In the genomic region with DNA sequence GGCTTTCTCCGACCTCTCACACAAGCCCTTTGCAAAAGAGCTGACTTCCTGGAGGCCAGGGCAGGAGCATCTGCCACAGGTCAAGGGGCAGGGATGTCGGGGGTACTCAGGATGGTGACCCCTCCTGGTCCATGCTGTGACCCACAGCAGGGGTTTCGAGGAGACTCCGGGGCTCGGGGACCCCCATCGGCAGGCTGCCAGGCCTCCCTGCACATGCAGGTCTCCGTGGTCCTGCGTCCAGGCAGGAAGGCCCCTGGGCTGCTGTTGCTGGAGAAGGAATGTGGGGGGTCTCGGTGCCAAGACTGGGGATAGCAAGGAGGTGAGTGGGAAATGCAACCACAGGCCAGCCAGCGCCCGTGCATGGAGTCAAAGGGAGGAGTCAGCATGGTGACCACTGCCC, we compare ENCODE assay signal across 15 cellular contexts. TPM values are rescaled to one million over a fixed set of nuclear protein-coding genes. Genes with fewer than 3 reads are reported as not detected.
DNase-seq lines count a peak whose midpoint lies in the region; ATAC-seq, FAIRE-seq and TF ChIP-seq lines count a peak whose summit lies in the region.
"Had no signal": no experiment of that assay in that cellular context is flagged by ENCODE, and none has a peak within 500 bp of the region (broad histone marks: within the 10 kb centered on the region; RNA-seq: fewer than 3 reads in every experiment).

No MANE protein-coding gene starts in this region.

- no peaks in the 10 kb centered on the region for H3K9me3 ChIP-seq in BLaER1
- H3K9me3 ChIP-seq in BLaER1 treated with 17β-estradiol and CSF1 and Interleukin-3, amounts not matched to agents 10 nM and 100 nM (replicated peaks in 1 of 11), result no peaks in the 10 kb centered on the region
- H3K9me3 ChIP-seq in K562 (replicated peaks; ENCODE audit: control insufficient read depth, insufficient read depth, low read depth, low read length), result no peaks in the 10 kb centered on the region
- no peaks in the 10 kb centered on the region for H3K9me3 ChIP-seq in psoas muscle
- H3K9me3 ChIP-seq: A549, BE2C, Caco-2 had no signal

- H3K4me1 ChIP-seq in BLaER1 (peaks cover 54% of the 10 kb centered on the region), K562 (replicated peaks in 1 of 2; ENCODE audit: control insufficient read depth in 2 of 2, insufficient read depth in 2 of 2, low read length in 2 of 2) (peaks cover 2 to 9% of the 10 kb centered on the region in 2 experiments; a peak in 3 of 5 replicates), psoas muscle (peaks cover 59% of the 10 kb centered on the region)
- H3K4me1 ChIP-seq in BLaER1 treated with 17β-estradiol and CSF1 and Interleukin-3, amounts not matched to agents 10 nM and 100 nM, result peaks cover 21 to 51% (median 40%) of the 10 kb centered on the region in 10 experiments; a peak in 19 of 20 replicates
- H3K4me1 ChIP-seq: A549, BE2C had no signal

- no peak overlapping the region for H3K4me3 Mint-ChIP-seq in nephron progenitor cell
- H3K4me3 Mint-ChIP-seq: CD8-positive, alpha-beta memory T cell had no signal

- no peaks in the 10 kb centered on the region for H3K36me3 ChIP-seq in BLaER1
- peaks cover 0 to 5% (median 0%) of the 10 kb centered on the region in 11 experiments; a peak in 1 of 22 replicates for H3K36me3 ChIP-seq in BLaER1 treated with 17β-estradiol and CSF1 and Interleukin-3, amounts not matched to agents 10 nM and 100 nM
- no peaks in the 10 kb centered on the region for H3K36me3 ChIP-seq in K562 (ENCODE audit: control insufficient read depth, insufficient read depth, low read length)
- peaks cover 0 to 20% of the 10 kb centered on the region in 2 donors for H3K36me3 ChIP-seq in psoas muscle (ENCODE audit: insufficient read depth in 1 of 2, low read depth in 1 of 2)
- H3K36me3 ChIP-seq: BE2C had no signal

- H3K36me3 Mint-ChIP-seq in nephron progenitor cell (ENCODE audit: low read depth), result no peaks in the 10 kb centered on the region

- TF ChIP-seq CTCF in K562 (IDR thresholded peaks at IDR 0.05 in 2 of 3, conservative IDR thresholded peaks at IDR 0.05 in 1 of 3; ENCODE audit: insufficient read depth in 2 of 3, low read depth in 1 of 3, low read length in 3 of 3) (no peak), psoas muscle (IDR thresholded peaks at IDR 0.05) (no peak), nephron progenitor cell (IDR thresholded peaks at IDR 0.05) (no peak)

- peak overlapping the region; percentile 71 for H3K4me2 ChIP-seq in BLaER1
- peak overlapping the region; percentile 17 to 69 (median 49); a peak in 19 of 22 replicates for H3K4me2 ChIP-seq in BLaER1 treated with 17β-estradiol and CSF1 and Interleukin-3, amounts not matched to agents 10 nM and 100 nM
- no peak overlapping the region for H3K4me2 ChIP-seq in K562 (ENCODE audit: insufficient read depth, low read length)
- H3K4me2 ChIP-seq: A549 had no signal

- H3K27me3 ChIP-seq in BLaER1, result no peaks in the 10 kb centered on the region
- H3K27me3 ChIP-seq in BLaER1 treated with 17β-estradiol and CSF1 and Interleukin-3, amounts not matched to agents 10 nM and 100 nM, result no peaks in the 10 kb centered on the region
- no peaks in the 10 kb centered on the region for H3K27me3 ChIP-seq in K562 (ENCODE audit: control insufficient read depth in 2 of 2, insufficient read depth in 2 of 2, low read length in 2 of 2)
- no peaks in the 10 kb centered on the region for H3K27me3 ChIP-seq in psoas muscle (ENCODE audit: insufficient read depth in 3 of 3, low read length in 2 of 3)
- H3K27me3 ChIP-seq: BE2C had no signal

- H3K27me3 Mint-ChIP-seq in nephron progenitor cell (ENCODE audit: low read depth, poor library complexity), result no peaks in the 10 kb centered on the region

- peaks cover 28% of the 10 kb centered on the region for H4K20me1 ChIP-seq in BLaER1
- peaks cover 0 to 55% (median 11%) of the 10 kb centered on the region in 11 experiments; a peak in 12 of 22 replicates for H4K20me1 ChIP-seq in BLaER1 treated with 17β-estradiol and CSF1 and Interleukin-3, amounts not matched to agents 10 nM and 100 nM
- H4K20me1 ChIP-seq in K562 (replicated peaks; ENCODE audit: control insufficient read depth, insufficient read depth, low read length), result no peaks in the 10 kb centered on the region

- WGBS in K562 (ENCODE audit: insufficient coverage, low coverage, missing lambda C conversion rate), result 100% methylated on average over 1 of the region's 11 CpGs
- WGBS in psoas muscle, 3 donors, result 68 to 77% (median 68%) methylated on average over 11 of the region's 11 CpGs

- ATAC-seq in K562, result no peak
- ATAC-seq in psoas muscle, result no peak
- ATAC-seq in GM19324 (IDR thresholded peaks at IDR 0.05; ENCODE audit: low FRiP score, unreplicated experiment), result no peak
- ATAC-seq in GM21619 (IDR thresholded peaks at IDR 0.05; ENCODE audit: unreplicated experiment), result no peak

- no peak overlapping the region for H3K27ac ChIP-seq in BLaER1
- peak overlapping the region in 1 of 11 experiments; percentile 18; a peak in 1 of 22 replicates for H3K27ac ChIP-seq in BLaER1 treated with 17β-estradiol and CSF1 and Interleukin-3, amounts not matched to agents 10 nM and 100 nM
- H3K27ac ChIP-seq in K562 (ENCODE audit: extremely low read depth, low read depth, low read length), result no peak overlapping the region
- H3K27ac ChIP-seq in psoas muscle, result peak overlapping the region; percentile 94
- H3K27ac ChIP-seq: A549, GM23248 had no signal

- no peak overlapping the region for H3K27ac Mint-ChIP-seq in nephron progenitor cell
- H3K27ac Mint-ChIP-seq: CD8-positive, alpha-beta memory T cell had no signal

- DNase-seq in K562 (ENCODE audit: extremely low read depth in 1 of 4, low spot score in 3 of 4) (no peak), psoas muscle (peak in 1 of 2 donors; percentile 57), nephron progenitor cell (no peak)
- DNase-seq: BE2C; CD8-positive, alpha-beta memory T cell; DND-41; GDM1; H7 had no signal

- peaks cover 4% of the 10 kb centered on the region for H3K9me1 ChIP-seq in K562 (ENCODE audit: control insufficient read depth, insufficient read depth, low read length)

- BruUV-seq in K562 (replicated peaks; lab: Mats Ljungman, UMichigan), result no TSS peak

- FAIRE-seq in K562 (lab: Jason Lieb, UNC), result no peak
- FAIRE-seq: A549 had no signal

- H3K9ac ChIP-seq in BLaER1 (no peak overlapping the region; the same call in 1 of the 2 replicates), K562 (ENCODE audit: insufficient read depth in 1 of 2, low read depth in 2 of 2, low read length in 2 of 2) (no peak overlapping the region)
- H3K9ac ChIP-seq in BLaER1 treated with 17β-estradiol and CSF1 and Interleukin-3, amounts not matched to agents 10 nM and 100 nM, result peak overlapping the region in 5 of 11 experiments; percentile 9 to 47 (median 16); a peak in 4 of 22 replicates
- H3K9ac ChIP-seq: GM23248 had no signal

- no peak overlapping the region for H2AFZ ChIP-seq in K562 (ENCODE audit: low read depth, low read length)
- H2AFZ ChIP-seq: GM23248 had no signal

- no peak for TF ChIP-seq EP300 in K562 (IDR thresholded peaks at IDR 0.05; ENCODE audit: low read length)

- in situ Hi-C loops in K562 (cut with MboI), result no loop called here

- CTCF ChIA-PET in K562 (lab: Yijun Ruan, JAX; ENCODE audit: low intra/inter-chr PET ratio), result no interaction called here

- H3K79me2 ChIP-seq in K562 (ENCODE audit: control insufficient read depth, insufficient read depth, low read length), result no peaks in the 10 kb centered on the region

- intact Hi-C loops in K562 (cut with micrococcal nuclease), result no loop called here
- intact Hi-C loops in psoas muscle (cut with DNase I), result no loop called here

- H3K4me1 Mint-ChIP-seq in nephron progenitor cell, result peaks cover 47% of the 10 kb centered on the region

- H3K4me3 ChIP-seq in BLaER1, result no peak overlapping the region
- H3K4me3 ChIP-seq in BLaER1 treated with 17β-estradiol and CSF1 and Interleukin-3, amounts not matched to agents 10 nM and 100 nM, result no peak overlapping the region
- H3K4me3 ChIP-seq in K562, result no peak overlapping the region
- no peak overlapping the region for H3K4me3 ChIP-seq in psoas muscle
- H3K4me3 ChIP-seq: A549, GM23248 had no signal

- no peaks in the 10 kb centered on the region for H3K9me3 Mint-ChIP-seq in nephron progenitor cell
- H3K9me3 Mint-ChIP-seq: CD8-positive, alpha-beta memory T cell had no signal

- no peak for TF ChIP-seq POLR2A in K562 (conservative IDR thresholded peaks at IDR 0.05)

- POLR2A ChIA-PET in K562 (lab: Yijun Ruan, JAX), result no interaction called here

- no peak for TF ChIP-seq RAD21 in K562 (CRISPR knock-in tag; conservative IDR thresholded peaks at IDR 0.05 in 1 of 2, IDR thresholded peaks at IDR 0.05 in 1 of 2)

RNA-seq across cellular contexts. Expression of a gene that starts 11.6 kb away (rescaled TPM):
- total RNA-seq in K562 (2011; cell fraction: chromatin; rRNA removed; ENCODE audit: low replicate concordance), result 1.9 and 6.9 TPM in 2 replicates
- 5.3 and 5.5 TPM in 2 replicates for total RNA-seq in K562 (2011; cell fraction: nucleolus; rRNA removed)
- total RNA-seq in K562 (2011; cell fraction: nucleoplasm; rRNA removed), result 3.2 and 3.4 TPM in 2 replicates
- total RNA-seq in K562 (2014; rRNA removed) (2.3 and 2.9 TPM in 2 replicates), K562 (2014; rRNA removed; fragmentation: Illumina TruSeq; extraction: Trizol) (0.55 and 0.61 TPM in 2 replicates), K562 (2015; rRNA removed; fragmentation: Illumina TruSeq; extraction: Trizol) (0.65 and 0.72 TPM in 2 replicates), K562 (2021) (5.4 TPM in 2 replicates), psoas muscle (10 to 100 TPM; 21.6 to 48.0 (median 24.5) TPM)
- polyA plus RNA-seq in K562 (2011; rRNA removed) (1.6 and 2.3 TPM in 2 replicates), K562 (2014; fragmentation: Illumina TruSeq; extraction: Trizol) (3.7 and 4.5 TPM in 2 replicates), K562 (2014; fragmentation: Nextera tagmentation; extraction: Ambion mirVana) (under 1 TPM; 0.24 to 0.52 TPM), K562 (2014; rRNA removed) (3.7 and 4.2 TPM in 2 replicates), psoas muscle (10 to 100 TPM in 2 of 3 donors, 1 to 10 TPM in 1; 4.7 to 15.1 (median 10.5) TPM)
- 3.1 and 4.2 TPM in 2 replicates for polyA plus RNA-seq in K562 (2011; cell fraction: cytosol; rRNA removed)
- 1.5 and 2.5 TPM in 2 replicates for polyA plus RNA-seq in K562 (2011; cell fraction: nucleus; rRNA removed)
- 2.5 and 8.0 TPM in 2 replicates for polyA plus RNA-seq in K562 (2012)
- polyA minus RNA-seq in K562 (2011; rRNA and poly(A)+ RNA removed), result 0.90 and 1.3 TPM in 2 replicates
- 1.9 and 3.1 TPM in 2 replicates for polyA minus RNA-seq in K562 (2011; cell fraction: cytosol; rRNA and poly(A)+ RNA removed)
- 2.3 and 2.9 TPM in 2 replicates for polyA minus RNA-seq in K562 (2011; cell fraction: nucleus; rRNA and poly(A)+ RNA removed)

RNA-seq across cellular contexts. Expression of a gene that starts 27.6 kb away (rescaled TPM):
- total RNA-seq in K562 (2011; cell fraction: chromatin; rRNA removed; ENCODE audit: low replicate concordance), result 22.4 and 35.6 TPM in 2 replicates
- 30.8 and 34.7 TPM in 2 replicates for total RNA-seq in K562 (2011; cell fraction: nucleolus; rRNA removed)
- total RNA-seq in K562 (2011; cell fraction: nucleoplasm; rRNA removed), result 28.2 and 29.8 TPM in 2 replicates
- total RNA-seq in K562 (2014; rRNA removed), result 27.5 and 35.4 TPM in 2 replicates
- 9.4 and 12.0 TPM in 2 replicates for total RNA-seq in K562 (2014; rRNA removed; fragmentation: Illumina TruSeq; extraction: Trizol)
- total RNA-seq in K562 (2015; rRNA removed; fragmentation: Illumina TruSeq; extraction: Trizol), result 17.8 and 18.7 TPM in 2 replicates
- 28.3 and 30.0 TPM in 2 replicates for total RNA-seq in K562 (2021)
- 32.2 and 37.5 TPM in 2 replicates for polyA plus RNA-seq in K562 (2011; rRNA removed)
- 53.5 and 101 TPM in 2 replicates for polyA plus RNA-seq in K562 (2011; cell fraction: cytosol; rRNA removed)
- polyA plus RNA-seq in K562 (2011; cell fraction: nucleus; rRNA removed), result 22.5 and 25.5 TPM in 2 replicates
- polyA plus RNA-seq in K562 (2012), result 17.5 and 27.9 TPM in 2 replicates
- polyA plus RNA-seq in K562 (2014; fragmentation: Illumina TruSeq; extraction: Trizol), result 33.4 and 35.1 TPM in 2 replicates
- 10 to 100 TPM; 17.4 to 31.9 TPM for polyA plus RNA-seq in K562 (2014; fragmentation: Nextera tagmentation; extraction: Ambion mirVana)
- 40.7 and 41.5 TPM in 2 replicates for polyA plus RNA-seq in K562 (2014; rRNA removed)
- 16.0 and 21.8 TPM in 2 replicates for polyA minus RNA-seq in K562 (2011; rRNA and poly(A)+ RNA removed)
- polyA minus RNA-seq in K562 (2011; cell fraction: cytosol; rRNA and poly(A)+ RNA removed), result 13.1 and 16.8 TPM in 2 replicates
- 11.2 and 18.2 TPM in 2 replicates for polyA minus RNA-seq in K562 (2011; cell fraction: nucleus; rRNA and poly(A)+ RNA removed)
- 10 to 100 TPM; 52.9 to 78.4 (median 58.6) TPM for total RNA-seq in psoas muscle
- 100 to 1,000 TPM in 2 of 3 donors, 10 to 100 TPM in 1; 89.6 to 159 (median 109) TPM for polyA plus RNA-seq in psoas muscle

RNA-seq across cellular contexts. Expression of a gene that starts 42.9 kb away (rescaled TPM):
- 5.2 and 14.1 TPM in 2 replicates for total RNA-seq in K562 (2011; cell fraction: chromatin; rRNA removed; ENCODE audit: low replicate concordance)
- 6.8 and 9.3 TPM in 2 replicates for total RNA-seq in K562 (2011; cell fraction: nucleolus; rRNA removed)
- 7.1 and 7.6 TPM in 2 replicates for total RNA-seq in K562 (2011; cell fraction: nucleoplasm; rRNA removed)
- 4.4 and 5.9 TPM in 2 replicates for total RNA-seq in K562 (2014; rRNA removed)
- 2.2 and 2.5 TPM in 2 replicates for total RNA-seq in K562 (2014; rRNA removed; fragmentation: Illumina TruSeq; extraction: Trizol)
- 3.5 TPM in 2 replicates for total RNA-seq in K562 (2015; rRNA removed; fragmentation: Illumina TruSeq; extraction: Trizol)
- total RNA-seq in K562 (2021), result 14.8 and 16.1 TPM in 2 replicates
- polyA plus RNA-seq in K562 (2011; rRNA removed), result 2.8 and 3.5 TPM in 2 replicates
- polyA plus RNA-seq in K562 (2011; cell fraction: cytosol; rRNA removed), result 5.0 and 6.2 TPM in 2 replicates
- polyA plus RNA-seq in K562 (2011; cell fraction: nucleus; rRNA removed), result 5.1 and 5.9 TPM in 2 replicates
- 7.0 and 8.3 TPM in 2 replicates for polyA plus RNA-seq in K562 (2012)
- 10.3 and 12.5 TPM in 2 replicates for polyA plus RNA-seq in K562 (2014; fragmentation: Illumina TruSeq; extraction: Trizol)
- under 1 TPM; 0.18 to 0.38 TPM for polyA plus RNA-seq in K562 (2014; fragmentation: Nextera tagmentation; extraction: Ambion mirVana)
- 8.0 and 8.8 TPM in 2 replicates for polyA plus RNA-seq in K562 (2014; rRNA removed)
- 1.0 and 2.2 TPM in 2 replicates for polyA minus RNA-seq in K562 (2011; rRNA and poly(A)+ RNA removed)
- polyA minus RNA-seq in K562 (2011; cell fraction: cytosol; rRNA and poly(A)+ RNA removed), result 4.1 and 5.6 TPM in 2 replicates
- 2.8 and 3.0 TPM in 2 replicates for polyA minus RNA-seq in K562 (2011; cell fraction: nucleus; rRNA and poly(A)+ RNA removed)
- total RNA-seq in psoas muscle, result 100 to 1,000 TPM in 2 of 4 donors, 10 to 100 TPM in 2; 64.4 to 126 (median 107) TPM
- polyA plus RNA-seq in psoas muscle, result 100 to 1,000 TPM in 2 of 3 donors, 10 to 100 TPM in 1; 86.3 to 229 (median 146) TPM
